ENCODE assay signal across 1 cellular context in the genomic region with DNA sequence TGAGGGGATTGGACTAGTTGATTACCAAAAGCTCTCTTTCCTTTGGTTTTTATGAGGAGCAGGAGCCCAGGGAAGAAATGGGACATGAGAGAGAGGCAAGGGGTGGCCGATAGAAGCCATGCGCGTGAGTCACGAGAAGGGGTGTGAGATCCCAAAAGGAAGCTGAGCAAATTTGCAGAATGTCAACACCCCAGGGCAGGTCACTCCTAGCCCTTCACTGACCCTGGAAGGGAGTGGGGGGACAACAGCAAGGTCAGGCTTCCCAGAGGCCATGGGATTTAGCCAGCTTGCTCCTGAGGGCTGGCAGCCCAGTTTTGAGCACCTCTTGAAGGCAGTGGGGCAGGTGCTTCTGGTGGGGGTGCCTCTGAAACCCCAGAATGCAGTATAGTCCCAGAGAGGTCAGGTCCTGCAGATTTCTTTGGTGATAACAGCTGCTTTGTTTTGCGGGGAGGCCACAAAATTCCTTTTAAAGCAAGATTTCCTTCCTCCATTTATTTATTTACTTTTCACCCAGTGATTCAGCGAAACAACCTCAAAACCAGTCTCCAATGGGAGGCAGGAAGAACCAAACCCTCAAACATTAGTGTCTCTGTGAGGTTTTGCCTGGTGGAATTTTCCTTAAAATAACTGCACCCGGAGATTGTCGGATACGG.
TF ChIP-seq lines count a peak whose summit lies in the region.

No MANE protein-coding gene starts in this region.

TF ChIP-seq in A549, 52 proteins besides CTCF, POLR2A, EP300 and RAD21 (continued from another document):
- TF ChIP-seq, protein P1, sequence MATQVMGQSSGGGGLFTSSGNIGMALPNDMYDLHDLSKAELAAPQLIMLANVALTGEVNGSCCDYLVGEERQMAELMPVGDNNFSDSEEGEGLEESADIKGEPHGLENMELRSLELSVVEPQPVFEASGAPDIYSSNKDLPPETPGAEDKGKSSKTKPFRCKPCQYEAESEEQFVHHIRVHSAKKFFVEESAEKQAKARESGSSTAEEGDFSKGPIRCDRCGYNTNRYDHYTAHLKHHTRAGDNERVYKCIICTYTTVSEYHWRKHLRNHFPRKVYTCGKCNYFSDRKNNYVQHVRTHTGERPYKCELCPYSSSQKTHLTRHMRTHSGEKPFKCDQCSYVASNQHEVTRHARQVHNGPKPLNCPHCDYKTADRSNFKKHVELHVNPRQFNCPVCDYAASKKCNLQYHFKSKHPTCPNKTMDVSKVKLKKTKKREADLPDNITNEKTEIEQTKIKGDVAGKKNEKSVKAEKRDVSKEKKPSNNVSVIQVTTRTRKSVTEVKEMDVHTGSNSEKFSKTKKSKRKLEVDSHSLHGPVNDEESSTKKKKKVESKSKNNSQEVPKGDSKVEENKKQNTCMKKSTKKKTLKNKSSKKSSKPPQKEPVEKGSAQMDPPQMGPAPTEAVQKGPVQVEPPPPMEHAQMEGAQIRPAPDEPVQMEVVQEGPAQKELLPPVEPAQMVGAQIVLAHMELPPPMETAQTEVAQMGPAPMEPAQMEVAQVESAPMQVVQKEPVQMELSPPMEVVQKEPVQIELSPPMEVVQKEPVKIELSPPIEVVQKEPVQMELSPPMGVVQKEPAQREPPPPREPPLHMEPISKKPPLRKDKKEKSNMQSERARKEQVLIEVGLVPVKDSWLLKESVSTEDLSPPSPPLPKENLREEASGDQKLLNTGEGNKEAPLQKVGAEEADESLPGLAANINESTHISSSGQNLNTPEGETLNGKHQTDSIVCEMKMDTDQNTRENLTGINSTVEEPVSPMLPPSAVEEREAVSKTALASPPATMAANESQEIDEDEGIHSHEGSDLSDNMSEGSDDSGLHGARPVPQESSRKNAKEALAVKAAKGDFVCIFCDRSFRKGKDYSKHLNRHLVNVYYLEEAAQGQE (IDR thresholded peaks at IDR 0.05): no peak
- TF ChIP-seq TFCP2L1 (CRISPR knock-in tag; IDR thresholded peaks at IDR 0.05): no peak
- no peak for TF ChIP-seq CEBPB (IDR thresholded peaks at IDR 0.05)
- TF ChIP-seq ZNF302 (CRISPR knock-in tag; IDR thresholded peaks at IDR 0.05): no peak
- TF ChIP-seq KDM1A (IDR thresholded peaks at IDR 0.05; ENCODE audit: low read depth): no peak
- TF ChIP-seq PHF8 (IDR thresholded peaks at IDR 0.05; ENCODE audit: borderline replicate concordance, low read depth): no peak
- TF ChIP-seq ZC3H11A (IDR thresholded peaks at IDR 0.05): no peak
- no peak for TF ChIP-seq MYC (IDR thresholded peaks at IDR 0.05; ENCODE audit: borderline replicate concordance, low read length)
- no peak for TF ChIP-seq CHD4 (IDR thresholded peaks at IDR 0.05; ENCODE audit: borderline replicate concordance)
- TF ChIP-seq NR3C1 (IDR thresholded peaks at IDR 0.05): no peak
- TF ChIP-seq, protein P2, sequence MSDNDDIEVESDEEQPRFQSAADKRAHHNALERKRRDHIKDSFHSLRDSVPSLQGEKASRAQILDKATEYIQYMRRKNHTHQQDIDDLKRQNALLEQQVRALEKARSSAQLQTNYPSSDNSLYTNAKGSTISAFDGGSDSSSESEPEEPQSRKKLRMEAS (IDR thresholded peaks at IDR 0.05): no peak
- TF ChIP-seq, protein P3, sequence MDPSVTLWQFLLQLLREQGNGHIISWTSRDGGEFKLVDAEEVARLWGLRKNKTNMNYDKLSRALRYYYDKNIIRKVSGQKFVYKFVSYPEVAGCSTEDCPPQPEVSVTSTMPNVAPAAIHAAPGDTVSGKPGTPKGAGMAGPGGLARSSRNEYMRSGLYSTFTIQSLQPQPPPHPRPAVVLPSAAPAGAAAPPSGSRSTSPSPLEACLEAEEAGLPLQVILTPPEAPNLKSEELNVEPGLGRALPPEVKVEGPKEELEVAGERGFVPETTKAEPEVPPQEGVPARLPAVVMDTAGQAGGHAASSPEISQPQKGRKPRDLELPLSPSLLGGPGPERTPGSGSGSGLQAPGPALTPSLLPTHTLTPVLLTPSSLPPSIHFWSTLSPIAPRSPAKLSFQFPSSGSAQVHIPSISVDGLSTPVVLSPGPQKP (IDR thresholded peaks at IDR 0.05; ENCODE audit: low read depth, low read length): no peak
- no peak for TF ChIP-seq EHMT2 (IDR thresholded peaks at IDR 0.05; ENCODE audit: low read depth)
- no peak for TF ChIP-seq BHLHE40 (IDR thresholded peaks at IDR 0.05; ENCODE audit: low read depth, low read length)
- TF ChIP-seq NFE2L2 (conservative IDR thresholded peaks at IDR 0.05; ENCODE audit: low read length): no peak
